In genomic region chr12:122867701-122868461, GRCh38 we compare ENCODE assay signal across 10 cellular contexts. TPM values are rescaled to one million over a fixed set of nuclear protein-coding genes. Genes with fewer than 3 reads are reported as not detected.
A peak's percentile ranks its signal among the peaks of the same experiment; 100 is the strongest.
DNase-seq lines count a peak whose midpoint lies in the region; ATAC-seq, FAIRE-seq and TF ChIP-seq lines count a peak whose summit lies in the region.
"Had no signal": no experiment of that assay in that cellular context is flagged by ENCODE, and none has a peak within 500 bp of the region (broad histone marks: within the 10 kb centered on the region; RNA-seq: fewer than 3 reads in every experiment).

No MANE protein-coding gene starts in this region.

- peak overlapping the region; percentile 84 for H3K27ac Mint-ChIP-seq in Calu3 (ENCODE audit: unreplicated experiment)

- H3K9me2 ChIP-seq in neural cell (ENCODE audit: insufficient read depth, low read length) = no peaks in the 10 kb centered on the region

- H3K4me3 ChIP-seq in endothelial cell of umbilical vein (replicated peaks in 1 of 3; ENCODE audit: insufficient read depth in 1 of 3, low read depth in 1 of 3, low read length in 3 of 3) (no peak overlapping the region), neural cell (ENCODE audit: low read length) (no peak overlapping the region)

- peaks cover 5% of the 10 kb centered on the region for H3F3A ChIP-seq in neural cell (ENCODE audit: insufficient read depth, low read length, poor library complexity, severe bottlenecking)

- peaks cover 97% of the 10 kb centered on the region for H3K36me3 Mint-ChIP-seq in Calu3 (ENCODE audit: insufficient read depth, unreplicated experiment)

- H3K9ac ChIP-seq in endothelial cell of umbilical vein (replicated peaks; ENCODE audit: extremely low read depth, insufficient read depth, low read length) (no peak overlapping the region), neural cell (ENCODE audit: low read length) (no peak overlapping the region)

- DNase-seq in Calu3 (no peak), NCI-H226 (peak; percentile 73), endothelial cell of umbilical vein (ENCODE audit: low read depth, low spot score) (peak; percentile 30), globus pallidus (ENCODE audit: low spot score) (no peak), NCI-H1417 treated with DMSO at 0.1 percent for 48 hours (lab: John Stamatoyannopoulos, UW) (no peak)
- no peak for DNase-seq in activated CD4-positive, alpha-beta T cell treated with anti-CD3 and anti-CD28 coated beads, Interleukin-2, amount 50 U/mL, for 48 hours
- DNase-seq: stimulated activated naive CD8-positive, alpha-beta T cell treated with anti-CD3 and anti-CD28 coated beads, Interleukin-15, amount 100 ng/mL, for 72 hours; SW 1271 had no signal

- H3K4me1 ChIP-seq in endothelial cell of umbilical vein (ENCODE audit: control insufficient read depth, extremely low read depth, insufficient read depth, low read length) = peaks cover 28% of the 10 kb centered on the region

- no peaks in the 10 kb centered on the region for H3K9me1 ChIP-seq in endothelial cell of umbilical vein (replicated peaks; ENCODE audit: control insufficient read depth, extremely low read depth, insufficient read depth, low read length)

- H3K27me3 ChIP-seq in endothelial cell of umbilical vein (ENCODE audit: control insufficient read depth in 2 of 2, insufficient read depth in 2 of 2, low read length in 2 of 2) (no peaks in the 10 kb centered on the region), neural cell (ENCODE audit: insufficient read depth, low read depth, low read length) (no peaks in the 10 kb centered on the region)

- BruUV-seq in Calu3 (replicated peaks; lab: Mats Ljungman, UMichigan) (no TSS peak), endothelial cell of umbilical vein (replicated peaks; lab: Mats Ljungman, UMichigan) (no TSS peak)

- H3K27me3 Mint-ChIP-seq in Calu3 (ENCODE audit: unreplicated experiment) = no peaks in the 10 kb centered on the region
- H3K27me3 Mint-ChIP-seq: stimulated activated naive CD8-positive, alpha-beta T cell treated with anti-CD3 and anti-CD28 coated beads, Interleukin-15, amount 100 ng/mL, for 72 hours had no signal

- peaks cover 28% of the 10 kb centered on the region for H3K4me1 Mint-ChIP-seq in Calu3 (ENCODE audit: low read depth, unreplicated experiment)

- H2AFZ ChIP-seq in endothelial cell of umbilical vein (ENCODE audit: low read depth, low read length) (no peak overlapping the region), neural cell (ENCODE audit: low read depth, low read length) (no peak overlapping the region)

- intact Hi-C loops in Calu3 (cut with micrococcal nuclease; ENCODE audit: unreplicated experiment) = no loop called here
- intact Hi-C loops in endothelial cell of umbilical vein (cut with micrococcal nuclease) = loop anchor here (5.0 kb wide), 1 partner anchor 369 kb away; no protein-coding TSS in a partner anchor

- POLR2A ChIA-PET in endothelial cell of umbilical vein (lab: Charles Lee) = no interaction called here

- dilution Hi-C loops in endothelial cell of umbilical vein (cut with MboI; ENCODE audit: extremely low pct_ligation_motif_present, low sequenced_read_pairs) = no loop called here

- H3K9me3 ChIP-seq in endothelial cell of umbilical vein (replicated peaks; ENCODE audit: control insufficient read depth, insufficient read depth, low read length) = no peaks in the 10 kb centered on the region
- H3K9me3 ChIP-seq in neural cell (ENCODE audit: low read length) = no peaks in the 10 kb centered on the region

- ATAC-seq in HG02798 (IDR thresholded peaks at IDR 0.05; ENCODE audit: poor library complexity, unreplicated experiment) = no peak
- ATAC-seq: stimulated activated naive CD8-positive, alpha-beta T cell treated with anti-CD3 and anti-CD28 coated beads, Interleukin-15, amount 100 ng/mL, for 72 hours had no signal

- H3K27ac ChIP-seq in endothelial cell of umbilical vein (ENCODE audit: insufficient read depth, low read depth, low read length) (no peak overlapping the region), neural cell (ENCODE audit: low read length) (no peak overlapping the region)

- TF ChIP-seq CTCF in Calu3 (IDR thresholded peaks at IDR 0.05; ENCODE audit: unreplicated experiment) (no peak), endothelial cell of umbilical vein (IDR thresholded peaks at IDR 0.05; ENCODE audit: extremely low read depth in 1 of 2, insufficient read depth in 1 of 2, low read depth in 1 of 2, low read length in 2 of 2) (peak in 1 of 2 donors; percentile 35), neural cell (IDR thresholded peaks at IDR 0.05; ENCODE audit: poor library complexity, severe bottlenecking) (no peak)

- CTCF ChIA-PET in Calu3 (lab: Charles Lee) = interaction anchor here (0.5 to 1.3 kb wide), 3 partner anchors 27 to 48 kb away, joined by 3 to 4 read pairs (median 3); partner anchors contain the start of gene VPS37B
- CTCF ChIA-PET in endothelial cell of umbilical vein (lab: Charles Lee) = interaction anchor here (1.0 to 2.3 kb wide), 10 partner anchors 9 to 370 kb away, joined by 3 to 16 read pairs (median 4); partner anchors contain the start of gene MPHOSPH9

- no peak for TF ChIP-seq RAD21 in neural cell (conservative IDR thresholded peaks at IDR 0.05)

- no peak overlapping the region for H3K4me3 Mint-ChIP-seq in Calu3 (ENCODE audit: low read depth, unreplicated experiment)
- H3K4me3 Mint-ChIP-seq: stimulated activated naive CD8-positive, alpha-beta T cell treated with anti-CD3 and anti-CD28 coated beads, Interleukin-15, amount 100 ng/mL, for 72 hours had no signal

- H3K4me2 ChIP-seq in endothelial cell of umbilical vein (ENCODE audit: insufficient read depth, low read length) (no peak overlapping the region), neural cell (ENCODE audit: low read length) (no peak overlapping the region)

- no peak for TF ChIP-seq POLR2A in endothelial cell of umbilical vein (IDR thresholded peaks at IDR 0.05; ENCODE audit: low read depth, low read length)

- FAIRE-seq in endothelial cell of umbilical vein (lab: Jason Lieb, UNC) = peak; percentile 87

- H3K36me3 ChIP-seq in endothelial cell of umbilical vein (ENCODE audit: control insufficient read depth in 2 of 2, extremely low read depth in 1 of 2, insufficient read depth in 2 of 2, low read length in 2 of 2) = peaks cover 20 to 22% of the 10 kb centered on the region in 2 experiments
- H3K36me3 ChIP-seq in neural cell (ENCODE audit: insufficient read depth, low read length) = no peaks in the 10 kb centered on the region

- H3K79me2 ChIP-seq in endothelial cell of umbilical vein (ENCODE audit: control insufficient read depth, insufficient read depth, low read length) = peaks cover 29% of the 10 kb centered on the region
- peaks cover 14% of the 10 kb centered on the region for H3K79me2 ChIP-seq in neural cell (replicated peaks; ENCODE audit: insufficient read depth, low read length)

- H3K9me3 Mint-ChIP-seq in Calu3 (ENCODE audit: low read depth, unreplicated experiment) = no peaks in the 10 kb centered on the region
- H3K9me3 Mint-ChIP-seq: stimulated activated naive CD8-positive, alpha-beta T cell treated with anti-CD3 and anti-CD28 coated beads, Interleukin-15, amount 100 ng/mL, for 72 hours had no signal

- no peak for TF ChIP-seq EP300 in neural cell (conservative IDR thresholded peaks at IDR 0.05; ENCODE audit: poor library complexity, severe bottlenecking)

- H4K20me1 ChIP-seq in endothelial cell of umbilical vein (replicated peaks; ENCODE audit: control insufficient read depth, extremely low read depth, insufficient read depth, low read length) (no peaks in the 10 kb centered on the region), neural cell (ENCODE audit: insufficient read depth) (no peaks in the 10 kb centered on the region)

TF ChIP-seq in endothelial cell of umbilical vein, 7 proteins besides CTCF, POLR2A, EP300 and RAD21:
- TF ChIP-seq GATA2 (IDR thresholded peaks at IDR 0.05; ENCODE audit: insufficient read depth, insufficient read length, low read depth, low read length) = no peak
- no peak for TF ChIP-seq MYC (IDR thresholded peaks at IDR 0.05; ENCODE audit: low read depth, low read length)
- peak; percentile 42 for TF ChIP-seq POLR2AphosphoS5 (IDR thresholded peaks at IDR 0.05; ENCODE audit: insufficient read depth, low read depth, low read length)

TF ChIP-seq in neural cell, 6 proteins besides CTCF, POLR2A, EP300 and RAD21:
- TF ChIP-seq EZH2 (IDR thresholded peaks at IDR 0.05; ENCODE audit: borderline replicate concordance, insufficient read depth, low read length, poor library complexity, severe bottlenecking) (no peak), MXI1 (conservative IDR thresholded peaks at IDR 0.05; ENCODE audit: poor library complexity, severe bottlenecking) (no peak), TAF1 (IDR thresholded peaks at IDR 0.05; ENCODE audit: low read depth) (no peak), SMC3 (conservative IDR thresholded peaks at IDR 0.05; ENCODE audit: poor library complexity) (peak; percentile 26)

RNA-seq across cellular contexts. Expression of gene VPS37B, which starts 28.0 kb away (rescaled TPM):
- total RNA-seq in Calu3 (2022) (104 and 118 TPM in 2 replicates), endothelial cell of umbilical vein (45.9 and 46.4 TPM in 2 replicates)
- polyA plus RNA-seq in endothelial cell of umbilical vein (39.5 and 43.5 TPM in 2 replicates), neural cell (30.2 and 36.7 TPM in 2 replicates)
- polyA plus RNA-seq in endothelial cell of umbilical vein (2011; cell fraction: cytosol; rRNA removed) = 24.8 and 32.2 TPM in 2 replicates
- polyA plus RNA-seq in endothelial cell of umbilical vein (2011; cell fraction: nucleus; rRNA removed) = 39.9 and 42.2 TPM in 2 replicates
- polyA plus RNA-seq in endothelial cell of umbilical vein (2012) = 25.4 and 32.1 TPM in 2 replicates
- polyA minus RNA-seq in endothelial cell of umbilical vein (20.7 and 20.9 TPM in 2 replicates), neural cell (44.3 and 46.3 TPM in 2 replicates)
- 11.0 TPM for polyA minus RNA-seq in endothelial cell of umbilical vein (2011; cell fraction: cytosol; rRNA and poly(A)+ RNA removed)
- 20.9 and 25.1 TPM in 2 replicates for polyA minus RNA-seq in endothelial cell of umbilical vein (2011; cell fraction: nucleus; rRNA and poly(A)+ RNA removed)

RNA-seq across cellular contexts. Expression of gene HIP1R, which starts 32.6 kb away (rescaled TPM):
- total RNA-seq in Calu3 (2022) (234 and 246 TPM in 2 replicates), endothelial cell of umbilical vein (122 and 136 TPM in 2 replicates)
- polyA plus RNA-seq in endothelial cell of umbilical vein (110 and 111 TPM in 2 replicates), neural cell (270 and 297 TPM in 2 replicates)
- 44.3 and 60.5 TPM in 2 replicates for polyA plus RNA-seq in endothelial cell of umbilical vein (2011; cell fraction: cytosol; rRNA removed)
- 563 and 679 TPM in 2 replicates for polyA plus RNA-seq in endothelial cell of umbilical vein (2011; cell fraction: nucleus; rRNA removed)
- polyA plus RNA-seq in endothelial cell of umbilical vein (2012) = 54.9 and 77.2 TPM in 2 replicates
- polyA minus RNA-seq in endothelial cell of umbilical vein (162 and 203 TPM in 2 replicates), neural cell (112 and 136 TPM in 2 replicates)
- 11.3 TPM for polyA minus RNA-seq in endothelial cell of umbilical vein (2011; cell fraction: cytosol; rRNA and poly(A)+ RNA removed)
- 132 and 165 TPM in 2 replicates for polyA minus RNA-seq in endothelial cell of umbilical vein (2011; cell fraction: nucleus; rRNA and poly(A)+ RNA removed)

Comparison
In these comparisons a context has a peak if more than half of its experiments do, and no peak if none do; other contexts are left out.
1. DNase-seq: peak in NCI-H226 (single experiment) and endothelial cell of umbilical vein (single experiment); none in Calu3 (single experiment), globus pallidus (single experiment), NCI-H1417 treated with DMSO at 0.1 percent for 48 hours (single experiment) and activated CD4-positive, alpha-beta T cell treated with anti-CD3 and anti-CD28 coated beads, Interleukin-2, amount 50 U/mL, for 48 hours (0 of 2).